8 cellular contexts compared by ENCODE assay signal in the genomic region with DNA sequence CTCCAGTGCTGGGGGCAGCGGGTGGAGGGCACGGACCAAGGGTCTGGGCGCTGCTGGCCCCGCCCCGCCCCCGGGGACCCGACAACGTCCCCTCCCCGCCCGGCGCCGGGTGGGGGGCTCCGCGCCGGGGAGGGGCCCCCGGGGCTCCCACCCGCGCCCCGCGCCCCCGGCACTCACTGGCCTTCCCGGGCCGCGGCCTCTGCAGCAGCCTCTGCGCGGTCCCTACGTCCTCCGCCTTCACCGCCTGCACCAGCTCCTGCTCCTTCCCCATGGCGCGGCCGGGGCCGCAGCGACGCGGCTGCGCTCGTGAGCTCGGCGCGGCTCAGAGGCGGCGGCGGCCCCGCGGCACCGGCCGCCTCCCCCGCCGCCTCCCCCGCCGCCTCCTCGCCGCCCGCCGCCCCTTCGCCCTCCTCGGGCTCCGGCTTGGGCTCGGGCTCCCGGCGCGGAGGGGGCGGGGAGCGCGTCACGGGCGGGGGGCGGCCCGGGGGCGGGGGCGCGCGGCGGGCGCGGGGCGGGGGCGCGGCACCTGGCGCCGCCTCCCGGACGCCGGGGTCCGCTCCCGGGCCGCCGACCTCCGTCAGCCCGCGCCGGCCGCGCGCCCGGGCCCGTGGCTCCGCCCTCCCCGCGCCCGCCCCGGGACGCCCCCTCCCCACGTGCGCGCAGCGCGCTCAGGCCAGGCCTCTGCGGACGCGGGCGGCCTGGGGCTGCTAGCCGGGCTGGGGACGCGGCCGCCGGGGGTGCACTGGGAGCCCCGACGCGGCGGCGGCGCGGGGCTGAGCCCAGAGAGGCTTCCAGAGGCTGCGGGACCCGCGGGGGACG. TPM values are rescaled to one million over a fixed set of nuclear protein-coding genes. Genes with fewer than 3 reads are reported as not detected.
DNase-seq lines count a peak whose midpoint lies in the region; ATAC-seq and TF ChIP-seq lines count a peak whose summit lies in the region.

A gene with protein sequence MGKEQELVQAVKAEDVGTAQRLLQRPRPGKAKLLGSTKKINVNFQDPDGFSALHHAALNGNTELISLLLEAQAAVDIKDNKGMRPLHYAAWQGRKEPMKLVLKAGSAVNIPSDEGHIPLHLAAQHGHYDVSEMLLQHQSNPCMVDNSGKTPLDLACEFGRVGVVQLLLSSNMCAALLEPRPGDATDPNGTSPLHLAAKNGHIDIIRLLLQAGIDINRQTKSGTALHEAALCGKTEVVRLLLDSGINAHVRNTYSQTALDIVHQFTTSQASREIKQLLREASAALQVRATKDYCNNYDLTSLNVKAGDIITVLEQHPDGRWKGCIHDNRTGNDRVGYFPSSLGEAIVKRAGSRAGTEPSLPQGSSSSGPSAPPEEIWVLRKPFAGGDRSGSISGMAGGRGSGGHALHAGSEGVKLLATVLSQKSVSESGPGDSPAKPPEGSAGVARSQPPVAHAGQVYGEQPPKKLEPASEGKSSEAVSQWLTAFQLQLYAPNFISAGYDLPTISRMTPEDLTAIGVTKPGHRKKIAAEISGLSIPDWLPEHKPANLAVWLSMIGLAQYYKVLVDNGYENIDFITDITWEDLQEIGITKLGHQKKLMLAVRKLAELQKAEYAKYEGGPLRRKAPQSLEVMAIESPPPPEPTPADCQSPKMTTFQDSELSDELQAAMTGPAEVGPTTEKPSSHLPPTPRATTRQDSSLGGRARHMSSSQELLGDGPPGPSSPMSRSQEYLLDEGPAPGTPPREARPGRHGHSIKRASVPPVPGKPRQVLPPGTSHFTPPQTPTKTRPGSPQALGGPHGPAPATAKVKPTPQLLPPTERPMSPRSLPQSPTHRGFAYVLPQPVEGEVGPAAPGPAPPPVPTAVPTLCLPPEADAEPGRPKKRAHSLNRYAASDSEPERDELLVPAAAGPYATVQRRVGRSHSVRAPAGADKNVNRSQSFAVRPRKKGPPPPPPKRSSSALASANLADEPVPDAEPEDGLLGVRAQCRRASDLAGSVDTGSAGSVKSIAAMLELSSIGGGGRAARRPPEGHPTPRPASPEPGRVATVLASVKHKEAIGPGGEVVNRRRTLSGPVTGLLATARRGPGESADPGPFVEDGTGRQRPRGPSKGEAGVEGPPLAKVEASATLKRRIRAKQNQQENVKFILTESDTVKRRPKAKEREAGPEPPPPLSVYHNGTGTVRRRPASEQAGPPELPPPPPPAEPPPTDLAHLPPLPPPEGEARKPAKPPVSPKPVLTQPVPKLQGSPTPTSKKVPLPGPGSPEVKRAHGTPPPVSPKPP (N-terminal part only) (minus strand): TSS at position 444 of the 819 bp plus-strand sequence. CDS start 173 bp downstream, at position 271.

- no peaks in the 10 kb centered on the region for H3K36me3 Mint-ChIP-seq in stimulated activated effector memory CD8-positive, alpha-beta T cell treated with anti-CD3 and anti-CD28 coated beads, Interleukin-12 subunit alpha, Interleukin-12 subunit beta, amount 100 ng/mL, for 72 hours

- TF ChIP-seq EP300 in gastroesophageal sphincter (IDR thresholded peaks at IDR 0.05): no peak

- TF ChIP-seq POLR2A in gastroesophageal sphincter (IDR thresholded peaks at IDR 0.05): no peak

- TF ChIP-seq CTCF in SU-DHL-6 (IDR thresholded peaks at IDR 0.05; ENCODE audit: insufficient read depth, low read length, poor library complexity, severe bottlenecking) (no peak), gastroesophageal sphincter (IDR thresholded peaks at IDR 0.05) (no peak)

- WGBS in gastroesophageal sphincter (ENCODE audit: low coverage in 1 of 2), 2 donors: 0% methylated on average over 1 of the region's 129 CpGs; no CpG with 5 or more reads in 1 of the 2 donors

- H3K4me3 ChIP-seq in SU-DHL-6 (ENCODE audit: insufficient read depth, low read length, poor library complexity, severe bottlenecking) (no peak within 1 kb of the TSS), gastroesophageal sphincter (peak within 1 kb of the TSS in 1 of 2 donors; percentile 58), Karpas-422 (ENCODE audit: low read length) (no peak within 1 kb of the TSS)

- no peaks in the 10 kb centered on the region for H3K36me3 ChIP-seq in SU-DHL-6 (ENCODE audit: low read length)
- no peaks in the 10 kb centered on the region for H3K36me3 ChIP-seq in gastroesophageal sphincter
- H3K36me3 ChIP-seq in Karpas-422 (ENCODE audit: insufficient read depth, low read length): no peaks in the 10 kb centered on the region

- no peaks in the 10 kb centered on the region for H3K9me3 Mint-ChIP-seq in stimulated activated effector memory CD8-positive, alpha-beta T cell treated with anti-CD3 and anti-CD28 coated beads, Interleukin-12 subunit alpha, Interleukin-12 subunit beta, amount 100 ng/mL, for 72 hours

- H3K9ac ChIP-seq in SU-DHL-6 (ENCODE audit: low read length) (no peak within 1 kb of the TSS), Karpas-422 (ENCODE audit: low read length) (no peak within 1 kb of the TSS)

- DNase-seq in activated CD4-positive, CD25-positive, alpha-beta regulatory T cell treated with anti-CD3 and anti-CD28 coated beads, Interleukin-2, amount 50 U/mL, for 72 hours: no peak
- no peak for DNase-seq in stimulated activated effector memory CD8-positive, alpha-beta T cell treated with anti-CD3 and anti-CD28 coated beads, Interleukin-12 subunit alpha, Interleukin-12 subunit beta, amount 100 ng/mL, for 72 hours (ENCODE audit: low spot score in 2 of 2)
- no peak for DNase-seq in Karpas-422

- H4K20me1 ChIP-seq in SU-DHL-6 (ENCODE audit: low read depth, low read length) (no peaks in the 10 kb centered on the region), Karpas-422 (ENCODE audit: insufficient read depth, low read depth, low read length) (peaks cover 4% of the 10 kb centered on the region; the same call in 1 of the 2 replicates)

- H3K27me3 ChIP-seq in SU-DHL-6 (ENCODE audit: low read length) (no peaks in the 10 kb centered on the region), gastroesophageal sphincter (peaks cover 61% of the 10 kb centered on the region), Karpas-422 (ENCODE audit: low read length) (no peaks in the 10 kb centered on the region)

- H3K9me3 ChIP-seq in SU-DHL-6 (ENCODE audit: insufficient read depth, low read length) (no peaks in the 10 kb centered on the region), gastroesophageal sphincter (no peaks in the 10 kb centered on the region), Karpas-422 (ENCODE audit: low read length) (no peaks in the 10 kb centered on the region)

- ATAC-seq in activated CD4-positive, CD25-positive, alpha-beta regulatory T cell treated with anti-CD3 and anti-CD28 coated beads, Interleukin-2, amount 50 U/mL, for 24 hours: peak; percentile 23 to 31
- ATAC-seq in gastroesophageal sphincter (peak; percentile 48), HG02588 (IDR thresholded peaks at IDR 0.05; ENCODE audit: unreplicated experiment) (no peak), GM21619 (IDR thresholded peaks at IDR 0.05; ENCODE audit: unreplicated experiment) (no peak)
- ATAC-seq in stimulated activated effector memory CD8-positive, alpha-beta T cell treated with anti-CD3 and anti-CD28 coated beads, Interleukin-12 subunit alpha, Interleukin-12 subunit beta, amount 100 ng/mL, for 72 hours: peak; percentile 46

- H3F3A ChIP-seq in SU-DHL-6 (ENCODE audit: insufficient read depth): 0 out of 2 replicates have a peak, but pooled peaks cover 8% of the 10 kb centered on the region

- H3K4me3 Mint-ChIP-seq in stimulated activated effector memory CD8-positive, alpha-beta T cell treated with anti-CD3 and anti-CD28 coated beads, Interleukin-12 subunit alpha, Interleukin-12 subunit beta, amount 100 ng/mL, for 72 hours: peak within 1 kb of the TSS; percentile 55

- H3K27ac ChIP-seq in SU-DHL-6 (ENCODE audit: low read depth, low read length) (no peak within 1 kb of the TSS), gastroesophageal sphincter (no peak within 1 kb of the TSS), Karpas-422 (ENCODE audit: low read length) (no peak within 1 kb of the TSS)

- H3K27ac Mint-ChIP-seq in stimulated activated effector memory CD8-positive, alpha-beta T cell treated with anti-CD3 and anti-CD28 coated beads, Interleukin-12 subunit alpha, Interleukin-12 subunit beta, amount 100 ng/mL, for 72 hours: no peak within 1 kb of the TSS

- H3K4me1 ChIP-seq in gastroesophageal sphincter (peaks cover 0 to 22% (median 9%) of the 10 kb centered on the region in 3 donors), Karpas-422 (ENCODE audit: low read length) (peaks cover 9% of the 10 kb centered on the region)

- peaks cover 6% of the 10 kb centered on the region for H3K4me1 Mint-ChIP-seq in stimulated activated effector memory CD8-positive, alpha-beta T cell treated with anti-CD3 and anti-CD28 coated beads, Interleukin-12 subunit alpha, Interleukin-12 subunit beta, amount 100 ng/mL, for 72 hours

- H2AFZ ChIP-seq in SU-DHL-6 (ENCODE audit: low read depth, low read length, severe bottlenecking) (no peak within 1 kb of the TSS), Karpas-422 (ENCODE audit: low read length) (no peak within 1 kb of the TSS)

- peak within 1 kb of the TSS; percentile 23 for H3K4me2 ChIP-seq in SU-DHL-6 (ENCODE audit: low read depth, low read length, poor library complexity, severe bottlenecking)
- no peak within 1 kb of the TSS for H3K4me2 ChIP-seq in Karpas-422 (ENCODE audit: low read depth, low read length, poor library complexity, severe bottlenecking)

- H3K9me2 ChIP-seq in SU-DHL-6 (replicated peaks; ENCODE audit: insufficient read depth, low read length): no peaks in the 10 kb centered on the region
- H3K9me2 ChIP-seq in Karpas-422 (replicated peaks; ENCODE audit: insufficient read depth, low read length): no peaks in the 10 kb centered on the region

- H3K79me2 ChIP-seq in SU-DHL-6 (ENCODE audit: insufficient read depth, low read length) (no peaks in the 10 kb centered on the region), Karpas-422 (ENCODE audit: low read length) (no peaks in the 10 kb centered on the region)

RNA-seq across cellular contexts. Expression of the gene that starts here (rescaled TPM):
- total RNA-seq in gastroesophageal sphincter: under 1 TPM in 2 of 4 donors, not detected in 2; 0.27 to 0.35 TPM
- 0.14 TPM in 1 of 2 replicates, not detected in the other for total RNA-seq in Karpas-422 (2014; rRNA removed; shearing (Covaris generic); ENCODE audit: low replicate concordance)

Comparison
In these comparisons a context has a peak if more than half of its experiments do, and no peak if none do; other contexts are left out.
1. Peak in ATAC-seq in gastroesophageal sphincter; RNA of the gene not detected or under 1 TPM.
2. ATAC-seq: peak in activated CD4-positive, CD25-positive, alpha-beta regulatory T cell treated with anti-CD3 and anti-CD28 coated beads, Interleukin-2, amount 50 U/mL, for 24 hours (2 of 2) and stimulated activated effector memory CD8-positive, alpha-beta T cell treated with anti-CD3 and anti-CD28 coated beads, Interleukin-12 subunit alpha, Interleukin-12 subunit beta, amount 100 ng/mL, for 72 hours (single experiment); none in HG02588 (single experiment) and GM21619 (single experiment).